Comparison of ENCODE assay signal across 14 cellular contexts in genomic region chr20:48738094-48738398, GRCh38.
A peak's percentile ranks its signal among the peaks of the same experiment; 100 is the strongest.
DNase-seq lines count a peak whose midpoint lies in the region; ATAC-seq and TF ChIP-seq lines count a peak whose summit lies in the region.
"Had no signal": no experiment of that assay in that cellular context is flagged by ENCODE, and none has a peak within 500 bp of the region (broad histone marks: within the 10 kb centered on the region; RNA-seq: fewer than 3 reads in every experiment).

No MANE protein-coding gene starts in this region.

- TF ChIP-seq CTCF in cardiac muscle cell (IDR thresholded peaks at IDR 0.05; ENCODE audit: low read depth, low read length) = no peak

- H3K4me3 ChIP-seq in cardiac muscle cell (no peak overlapping the region), aorta (ENCODE audit: low read length in 2 of 2) (no peak overlapping the region)
- H3K4me3 ChIP-seq: tibial nerve had no signal

- H3K9me3 ChIP-seq in cardiac muscle cell (ENCODE audit: low read depth) (no peaks in the 10 kb centered on the region), aorta (ENCODE audit: control insufficient read depth, low read length) (no peaks in the 10 kb centered on the region)
- H3K9me3 ChIP-seq: tibial nerve had no signal

- H3K36me3 Mint-ChIP-seq in activated naive CD8-positive, alpha-beta T cell = peaks cover 14% of the 10 kb centered on the region
- peaks cover 31% of the 10 kb centered on the region for H3K36me3 Mint-ChIP-seq in memory B cell

- peak overlapping the region; percentile 92 for H3K27ac Mint-ChIP-seq in activated naive CD8-positive, alpha-beta T cell
- H3K27ac Mint-ChIP-seq in memory B cell = peak overlapping the region; percentile 21

- peaks cover 12% of the 10 kb centered on the region for H3K4me1 ChIP-seq in cardiac muscle cell (ENCODE audit: low read depth)
- no peaks in the 10 kb centered on the region for H3K4me1 ChIP-seq in aorta (ENCODE audit: control insufficient read depth in 1 of 2, insufficient read depth in 2 of 2, low read length in 2 of 2)
- H3K4me1 ChIP-seq: parathyroid adenoma had no signal

- H3K27me3 ChIP-seq in cardiac muscle cell (no peaks in the 10 kb centered on the region), aorta (ENCODE audit: control insufficient read depth in 1 of 2, insufficient read depth in 2 of 2, low read length in 1 of 2) (no peaks in the 10 kb centered on the region)
- H3K27me3 ChIP-seq: tibial nerve had no signal

- H3K27ac ChIP-seq in cardiac muscle cell (peak overlapping the region; percentile 74), aorta (ENCODE audit: low read depth in 1 of 2, low read length in 2 of 2) (peak overlapping the region; percentile 6 to 31)
- H3K27ac ChIP-seq: tibial nerve had no signal

- H3K4me3 Mint-ChIP-seq in activated naive CD8-positive, alpha-beta T cell = peak overlapping the region; percentile 47
- H3K4me3 Mint-ChIP-seq in memory B cell = no peak overlapping the region

- no peaks in the 10 kb centered on the region for H3K9me3 Mint-ChIP-seq in activated naive CD8-positive, alpha-beta T cell (ENCODE audit: low read depth)
- H3K9me3 Mint-ChIP-seq in memory B cell = no peaks in the 10 kb centered on the region

- ATAC-seq in left cardiac atrium (no peak), memory B cell (ENCODE audit: low read depth) (no peak), aorta (ENCODE audit: low FRiP score) (no peak)
- ATAC-seq: SK-N-SH treated with all-trans-retinoic acid at 6 μM for 48 hours had no signal

- 1 to 5% methylated on average over 3 of the region's 3 CpGs for WGBS in aorta, 2 donors

- no peaks in the 10 kb centered on the region for H3K27me3 Mint-ChIP-seq in activated naive CD8-positive, alpha-beta T cell
- H3K27me3 Mint-ChIP-seq in memory B cell = no peaks in the 10 kb centered on the region

- H3K36me3 ChIP-seq in cardiac muscle cell (no peaks in the 10 kb centered on the region), aorta (ENCODE audit: control insufficient read depth in 1 of 2, insufficient read depth in 2 of 2, low read length in 1 of 2) (no peaks in the 10 kb centered on the region)

- intact Hi-C loops in left cardiac atrium (cut with DNase I) = no loop called here
- intact Hi-C loops in aorta (cut with DNase I) = no loop called here

- DNase-seq in cardiac muscle cell (ENCODE audit: low read depth in 1 of 2, low spot score in 1 of 2) (no peak), left cardiac atrium (no peak), memory B cell (ENCODE audit: low spot score in 2 of 2) (no peak), aorta (peak in 1 of 2 donors; percentile 48), GF-D8 (lab: John Stamatoyannopoulos, UW) (no peak), NOMO-1 treated with dmso at 0.1 percent for 144 hours (lab: John Stamatoyannopoulos, UW; ENCODE audit: unreplicated experiment) (no peak), SHP77 (lab: John Stamatoyannopoulos, UW) (no peak)
- DNase-seq: activated gamma-delta T cell, DMS53, NCI-H2171 treated with DMSO at 0.1 percent for 48 hours had no signal

- peaks cover 61% of the 10 kb centered on the region for H3K4me1 Mint-ChIP-seq in activated naive CD8-positive, alpha-beta T cell (ENCODE audit: low read depth)
- peaks cover 51% of the 10 kb centered on the region for H3K4me1 Mint-ChIP-seq in memory B cell
